ENCODE assay signal across 16 cellular contexts in the genomic region with DNA sequence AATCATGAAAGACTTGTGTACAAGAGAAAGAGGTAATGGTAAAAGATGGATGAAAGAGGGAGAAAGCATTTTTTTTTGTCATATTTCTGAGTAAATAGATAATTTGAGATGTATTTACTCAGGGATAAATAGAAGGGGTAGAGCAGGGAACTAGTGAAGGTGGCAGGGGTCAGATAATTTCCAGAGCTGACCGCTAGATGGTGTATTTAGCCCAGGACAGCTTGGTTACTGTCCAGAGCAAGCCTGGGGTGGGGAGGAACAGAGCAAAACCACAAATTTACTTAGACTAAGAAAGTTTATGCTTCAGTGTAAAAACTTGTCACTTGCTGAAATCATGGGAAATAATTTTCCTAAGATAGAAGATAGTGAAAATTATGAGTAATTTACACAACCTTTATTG.
DNase-seq lines count a peak whose midpoint lies in the region; ATAC-seq and TF ChIP-seq lines count a peak whose summit lies in the region.
"Had no signal": no experiment of that assay in that cellular context is flagged by ENCODE, and none has a peak within 500 bp of the region (broad histone marks: within the 10 kb centered on the region; RNA-seq: fewer than 3 reads in every experiment).

No MANE protein-coding gene starts in this region.

- intact Hi-C loops in HCT116 (cut with micrococcal nuclease) = no loop called here

- no TSS peak for BruUV-seq in HCT116 (replicated peaks; lab: Mats Ljungman, UMichigan)

- RAD21 ChIA-PET in HCT116 (lab: Charles Lee; ENCODE audit: low non-redundant PET in 1 of 2, low total read pairs in 2 of 2, uncharacterized antibody in 2 of 2, unreplicated experiment in 2 of 2) = no interaction called here

- no peak for TF ChIP-seq POLR2A in HCT116 (IDR thresholded peaks at IDR 0.05; ENCODE audit: borderline replicate concordance, extremely low read depth, insufficient read depth, insufficient read length)

- H3K79me2 ChIP-seq in HCT116 (ENCODE audit: insufficient read depth, low read length) (no peaks in the 10 kb centered on the region), hepatocyte (no peaks in the 10 kb centered on the region), smooth muscle cell (ENCODE audit: low read depth) (no peaks in the 10 kb centered on the region)

- no peak overlapping the region for H2AFZ ChIP-seq in HCT116 (ENCODE audit: low read depth, low read length, poor library complexity, severe bottlenecking)
- no peak overlapping the region for H2AFZ ChIP-seq in hepatocyte
- no peak overlapping the region for H2AFZ ChIP-seq in smooth muscle cell (ENCODE audit: low read depth)

- H3K27me3 ChIP-seq in HCT116 (ENCODE audit: insufficient read depth, low read length) (no peaks in the 10 kb centered on the region), WERI-Rb-1 (ENCODE audit: insufficient read depth, low read depth, severe bottlenecking) (no peaks in the 10 kb centered on the region), hepatocyte (no peaks in the 10 kb centered on the region), smooth muscle cell (ENCODE audit: low read depth) (no peaks in the 10 kb centered on the region)
- H3K27me3 ChIP-seq: suprapubic skin had no signal

- CTCF ChIA-PET in HCT116 (lab: Charles Lee) = no interaction called here

- H3K9ac ChIP-seq in HCT116 (ENCODE audit: low read length) (no peak overlapping the region), smooth muscle cell (ENCODE audit: low read depth) (no peak overlapping the region)

- DNase-seq in CMK (ENCODE audit: low read depth) = peak; percentile 33
- no peak for DNase-seq in HCT116 (ENCODE audit: low read depth, low spot score)
- DNase-seq in WERI-Rb-1 = no peak
- no peak for DNase-seq in hepatocyte (ENCODE audit: low spot score)
- no peak for DNase-seq in stimulated activated CD4-positive, alpha-beta T cell treated with anti-CD3 and anti-CD28 coated beads, Interleukin-4, amount 100 ng/mL, for 4 hours
- no peak for DNase-seq in smooth muscle cell (lab: John Stamatoyannopoulos, UW; ENCODE audit: unreplicated experiment)
- no peak for DNase-seq in DMS 273 treated with DMSO at 0.1 percent for 48 hours (lab: John Stamatoyannopoulos, UW)
- DNase-seq in NOMO-1 treated with dmso at 0.1 percent for 144 hours (lab: John Stamatoyannopoulos, UW; ENCODE audit: unreplicated experiment) = no peak
- DNase-seq: activated CD4-positive, alpha-beta T cell treated with anti-CD3 and anti-CD28 coated beads, Interleukin-2, amount 50 U/mL, for 48 hours; activated naive CD4-positive, alpha-beta T cell; CD4-positive, alpha-beta T cell; naive B cell; NCI-H1694; T-helper 17 cell had no signal

- H3K36me3 ChIP-seq in HCT116 (ENCODE audit: control insufficient read depth in 1 of 2, insufficient read depth in 2 of 2, low read length in 2 of 2) (no peaks in the 10 kb centered on the region), WERI-Rb-1 (no peaks in the 10 kb centered on the region), hepatocyte (replicated peaks; ENCODE audit: insufficient read depth, low read depth) (no peaks in the 10 kb centered on the region), smooth muscle cell (ENCODE audit: low read depth) (no peaks in the 10 kb centered on the region)
- H3K36me3 ChIP-seq: suprapubic skin had no signal

- WGBS in hepatocyte (ENCODE audit: low lambda C conversion rate, missing lambda C conversion rate) = 91% methylated on average over 1 of the region's 1 CpG
- WGBS in smooth muscle cell (ENCODE audit: low lambda C conversion rate) = 71% methylated on average over 1 of the region's 1 CpG

- H3K4me3 ChIP-seq in HCT116 (replicated peaks in 1 of 2; ENCODE audit: low read depth in 1 of 2, low read length in 2 of 2) (no peak overlapping the region), WERI-Rb-1 (ENCODE audit: low read depth, low read length) (no peak overlapping the region), hepatocyte (no peak overlapping the region), smooth muscle cell (no peak overlapping the region)
- H3K4me3 ChIP-seq: suprapubic skin had no signal

- TF ChIP-seq CTCF in HCT116 (IDR thresholded peaks at IDR 0.05 in 2 of 3, conservative IDR thresholded peaks at IDR 0.05 in 1 of 3; ENCODE audit: borderline replicate concordance in 1 of 3, insufficient read depth in 1 of 3, low read depth in 2 of 3, low read length in 2 of 3) (peak; percentile 15 to 64 (median 57); a peak in 4 of 6 replicates), WERI-Rb-1 (IDR thresholded peaks at IDR 0.05; ENCODE audit: low read depth, low read length) (0 out of 2 replicates have a peak, but pooled peaks have one; percentile 25), hepatocyte (IDR thresholded peaks at IDR 0.05; ENCODE audit: poor library complexity) (peak; percentile 3), smooth muscle cell (IDR thresholded peaks at IDR 0.05; ENCODE audit: borderline replicate concordance, insufficient read depth, poor library complexity, severe bottlenecking) (no peak)

- POLR2A ChIA-PET in HCT116 (lab: Charles Lee) = no interaction called here

- H3F3A ChIP-seq in smooth muscle cell (ENCODE audit: low read depth) = no peaks in the 10 kb centered on the region

- H3K4me1 ChIP-seq in HCT116 (ENCODE audit: control insufficient read depth in 1 of 2, insufficient read depth in 2 of 2, low read length in 2 of 2) (no peaks in the 10 kb centered on the region), hepatocyte (ENCODE audit: insufficient read depth) (no peaks in the 10 kb centered on the region), smooth muscle cell (ENCODE audit: low read depth) (no peaks in the 10 kb centered on the region)
- H3K4me1 ChIP-seq: suprapubic skin had no signal

- H3K9me3 ChIP-seq in HCT116 (ENCODE audit: control insufficient read depth in 1 of 2, insufficient read depth in 1 of 2, low read depth in 1 of 2, low read length in 2 of 2) (peaks cover 13 to 15% of the 10 kb centered on the region in 2 experiments; a peak in 3 of 4 replicates), WERI-Rb-1 (ENCODE audit: severe bottlenecking) (no peaks in the 10 kb centered on the region), hepatocyte (ENCODE audit: low read depth) (no peaks in the 10 kb centered on the region), smooth muscle cell (replicated peaks; ENCODE audit: low read depth) (no peaks in the 10 kb centered on the region)
- H3K9me3 ChIP-seq: suprapubic skin had no signal

- H3K9me2 ChIP-seq in HCT116 (ENCODE audit: insufficient read depth) = no peaks in the 10 kb centered on the region
- H3K9me2 ChIP-seq in hepatocyte (replicated peaks; ENCODE audit: insufficient read depth) = no peaks in the 10 kb centered on the region

- H3K4me2 ChIP-seq in HCT116 (ENCODE audit: low read length) (no peak overlapping the region), hepatocyte (no peak overlapping the region), smooth muscle cell (no peak overlapping the region)

- peak; percentile 50 for TF ChIP-seq RAD21 in HCT116 (IDR thresholded peaks at IDR 0.05; ENCODE audit: low read depth)

- no peaks in the 10 kb centered on the region for H4K20me1 ChIP-seq in HCT116 (ENCODE audit: insufficient read depth)
- no peaks in the 10 kb centered on the region for H4K20me1 ChIP-seq in hepatocyte (ENCODE audit: insufficient read depth, poor library complexity, severe bottlenecking)
- no peaks in the 10 kb centered on the region for H4K20me1 ChIP-seq in smooth muscle cell (ENCODE audit: low read depth)

- H3K27ac ChIP-seq in HCT116 (ENCODE audit: low read depth, low read length) (no peak overlapping the region), WERI-Rb-1 (no peak overlapping the region), hepatocyte (no peak overlapping the region), smooth muscle cell (ENCODE audit: low read depth) (no peak overlapping the region)
- H3K27ac ChIP-seq: suprapubic skin had no signal

- peak; percentile 55; the same call in 1 of the 2 replicates for ATAC-seq in HCT116
- ATAC-seq: HepG2, T-helper 17 cell had no signal

TF ChIP-seq in HCT116, 20 proteins besides CTCF, POLR2A, EP300 and RAD21:
- TF ChIP-seq CBX3 (IDR thresholded peaks at IDR 0.05; ENCODE audit: low read depth) = peak; percentile 87
- no peak for TF ChIP-seq CEBPB (IDR thresholded peaks at IDR 0.05; ENCODE audit: low read depth)
